ENCODE assay signal across 24 cellular contexts in genomic region chr13:109722068-109722467, GRCh38.
"Had no signal": no experiment of that assay in that cellular context is flagged by ENCODE, and none has a peak within 500 bp of the region (broad histone marks: within the 10 kb centered on the region; RNA-seq: fewer than 3 reads in every experiment).

No MANE protein-coding gene starts in this region.

- FAIRE-seq: TTC549 had no signal

- H3K9me3 ChIP-seq: adrenal gland, MG63 had no signal

- H3K27ac Mint-ChIP-seq: activated CD4-positive, alpha-beta T cell treated with anti-CD3 and anti-CD28 coated beads for 36 hours; activated CD8-positive, alpha-beta T cell treated with anti-CD3 and anti-CD28 coated beads for 36 hours; activated naive CD8-positive, alpha-beta T cell treated with anti-CD3 and anti-CD28 coated beads, Interleukin-2, amount 10 ng/mL, durations not matched to agents 7 days and 5 days; T-helper 17 cell had no signal

- H3K4me3 ChIP-seq: adrenal gland, MG63 had no signal

- H3K4me3 Mint-ChIP-seq: activated CD4-positive, alpha-beta T cell treated with anti-CD3 and anti-CD28 coated beads for 36 hours; activated CD8-positive, alpha-beta T cell treated with anti-CD3 and anti-CD28 coated beads for 36 hours; activated naive CD8-positive, alpha-beta T cell treated with anti-CD3 and anti-CD28 coated beads, Interleukin-2, amount 10 ng/mL, durations not matched to agents 7 days and 5 days; T-helper 17 cell had no signal

- H3K27ac ChIP-seq: adrenal gland had no signal

- H3K27me3 ChIP-seq: adrenal gland, MG63 had no signal

- H3K36me3 ChIP-seq: adrenal gland, MG63 had no signal

- H3K4me1 Mint-ChIP-seq: activated CD4-positive, alpha-beta T cell treated with anti-CD3 and anti-CD28 coated beads for 36 hours; activated naive CD8-positive, alpha-beta T cell treated with anti-CD3 and anti-CD28 coated beads, Interleukin-2, amount 10 ng/mL, durations not matched to agents 7 days and 5 days had no signal

- H3K9me3 Mint-ChIP-seq: activated CD8-positive, alpha-beta T cell treated with anti-CD3 and anti-CD28 coated beads for 36 hours; activated naive CD8-positive, alpha-beta T cell treated with anti-CD3 and anti-CD28 coated beads, Interleukin-2, amount 10 ng/mL, durations not matched to agents 7 days and 5 days had no signal

- ATAC-seq: activated CD4-positive, alpha-beta T cell treated with anti-CD3 and anti-CD28 coated beads for 36 hours; activated CD8-positive, alpha-beta T cell treated with anti-CD3 and anti-CD28 coated beads for 36 hours; T-helper 17 cell had no signal

- DNase-seq: activated CD4-positive, alpha-beta T cell treated with anti-CD3 and anti-CD28 coated beads for 36 hours; activated CD4-positive, alpha-beta T cell treated with anti-CD3 and anti-CD28 coated beads, Interleukin-2, amount 50 U/mL, for 1 hour; activated CD8-positive, alpha-beta memory T cell treated with anti-CD3 and anti-CD28 coated beads, Interleukin-2, amount 50 U/mL, for 48 hours; activated CD8-positive, alpha-beta T cell treated with anti-CD3 and anti-CD28 coated beads for 36 hours; activated naive CD4-positive, alpha-beta T cell treated with anti-CD3 and anti-CD28 coated beads, Interleukin-2, amount 50 U/mL, for 16 hours; activated naive CD8-positive, alpha-beta T cell treated with anti-CD3 and anti-CD28 coated beads, Interleukin-2, amount 10 ng/mL, durations not matched to agents 7 days and 5 days; activated T-cell treated with anti-CD3 and anti-CD28 coated beads, Interleukin-2, amount 50 U/mL, for 1 hour; adrenal gland; anterior cingulate cortex; central memory CD4-positive, alpha-beta T cell; MG63; MV-4-11; NCI-H1092 treated with DMSO at 0.1 percent for 48 hours; NCI-H1417 treated with DMSO at 0.1 percent for 48 hours; NCI-H1694; NCI-H2029 treated with DMSO at 0.1 percent for 48 hours; NCI-H345; NCI-H510A; NCI-H526 treated with DMSO at 0.1 percent for 48 hours; NCI-H82; SIG-M5; T-helper 17 cell; T-helper 9 cell had no signal

- H3K36me3 Mint-ChIP-seq: activated naive CD8-positive, alpha-beta T cell treated with anti-CD3 and anti-CD28 coated beads, Interleukin-2, amount 10 ng/mL, durations not matched to agents 7 days and 5 days had no signal
